ENCODE assay signal across 33 cellular contexts in genomic region chr18:25866331-25866730, GRCh38.
DNase-seq lines count a peak whose midpoint lies in the region; TF ChIP-seq lines count a peak whose summit lies in the region.
"Had no signal": no experiment of that assay in that cellular context is flagged by ENCODE, and none has a peak within 500 bp of the region (broad histone marks: within the 10 kb centered on the region; RNA-seq: fewer than 3 reads in every experiment).

No MANE protein-coding gene starts in this region.

- peak; percentile 22 for DNase-seq in NCI-H82 (lab: John Stamatoyannopoulos, UW)
- DNase-seq in NCI-H82 treated with DMSO at 0.1 percent for 48 hours (lab: John Stamatoyannopoulos, UW; ENCODE audit: unreplicated experiment), result no peak
- DNase-seq in SJCRH30, result peak; percentile 12 to 49
- no peak for DNase-seq in mesenchymal stem cell
- peak; percentile 67 to 94 for DNase-seq in trophoblast cell
- DNase-seq in NCI-H774 (lab: John Stamatoyannopoulos, UW), result no peak
- no peak for DNase-seq in Kasumi-1 (lab: John Stamatoyannopoulos, UW)
- DNase-seq in coronary artery (ENCODE audit: low spot score), result no peak
- DNase-seq: 8988T; ACHN; AML-193; BE2C; C1 segment of cervical spinal cord; Caco-2; Calu3; CD4-positive, alpha-beta memory T cell; CD4-positive, alpha-beta T cell; CD4-positive, CD25-positive, alpha-beta regulatory T cell; CD8-positive, alpha-beta memory T cell; CD8-positive, alpha-beta T cell; COR-L47; DMS 273 treated with DMSO at 0.1 percent for 48 hours; DMS153; DMS53; DMS79; DMS79 treated with DMSO at 0.1 percent for 48 hours; DND-41; EL had no signal

- H3K27me3 ChIP-seq in SJCRH30 (no peaks in the 10 kb centered on the region), mesenchymal stem cell (ENCODE audit: control insufficient read depth in 1 of 2, insufficient read depth in 1 of 2, low read length in 2 of 2) (peaks cover 0 to 12% of the 10 kb centered on the region in 2 experiments), trophoblast cell (ENCODE audit: insufficient read depth, low read length) (no peaks in the 10 kb centered on the region)
- H3K27me3 ChIP-seq: BE2C; BLaER1; BLaER1 treated with 17β-estradiol and CSF1 and Interleukin-3, amounts not matched to agents 10 nM and 100 nM had no signal

- no peaks in the 10 kb centered on the region for H3K79me2 ChIP-seq in trophoblast cell (ENCODE audit: control insufficient read depth, insufficient read depth, low read length, poor library complexity)

- H3K4me1 ChIP-seq in SJCRH30 (peaks cover 16% of the 10 kb centered on the region), mesenchymal stem cell (ENCODE audit: control insufficient read depth, insufficient read depth, low read depth, low read length) (no peaks in the 10 kb centered on the region), trophoblast cell (ENCODE audit: control insufficient read depth in 1 of 2, insufficient read depth in 2 of 2, low read length in 2 of 2) (peaks cover 0 to 2% of the 10 kb centered on the region in 2 experiments)
- H3K4me1 ChIP-seq: A549; BE2C; BLaER1; BLaER1 treated with 17β-estradiol and CSF1 and Interleukin-3, amounts not matched to agents 10 nM and 100 nM; Caco-2 had no signal

- no peak overlapping the region for H2AFZ ChIP-seq in mesenchymal stem cell (ENCODE audit: low read depth, low read length)
- no peak overlapping the region for H2AFZ ChIP-seq in trophoblast cell (ENCODE audit: insufficient read depth, low read length, poor library complexity)

- H3K27ac ChIP-seq in SJCRH30 (peak overlapping the region; percentile 50), mesenchymal stem cell (ENCODE audit: low read length, poor library complexity, severe bottlenecking) (no peak overlapping the region), trophoblast cell (ENCODE audit: low read depth, low read length) (no peak overlapping the region), coronary artery (no peak overlapping the region)
- H3K27ac ChIP-seq: 22Rv1; A549; BLaER1; BLaER1 treated with 17β-estradiol and CSF1 and Interleukin-3, amounts not matched to agents 10 nM and 100 nM; C4-2B had no signal

- WGBS in mesenchymal stem cell, result 97% methylated on average over 3 of the region's 3 CpGs
- WGBS in trophoblast cell (ENCODE audit: extremely low coverage, insufficient coverage, insufficient read length), result no CpG with 5 or more reads among the region's 3 CpGs

- H4K8ac ChIP-seq in mesenchymal stem cell (ENCODE audit: low read length), result no peak overlapping the region
- no peak overlapping the region for H4K8ac ChIP-seq in trophoblast cell (ENCODE audit: low read depth, low read length)

- H3K9me3 ChIP-seq in SJCRH30 (replicated peaks), result no peaks in the 10 kb centered on the region
- peaks cover 4% of the 10 kb centered on the region for H3K9me3 ChIP-seq in mesenchymal stem cell (ENCODE audit: control insufficient read depth, low read length)
- H3K9me3 ChIP-seq in trophoblast cell (ENCODE audit: insufficient read depth, low read depth, low read length), result peaks cover 2% of the 10 kb centered on the region
- H3K9me3 ChIP-seq: A549; BE2C; BLaER1; BLaER1 treated with 17β-estradiol and CSF1 and Interleukin-3, amounts not matched to agents 10 nM and 100 nM; Caco-2 had no signal

- H4K91ac ChIP-seq in mesenchymal stem cell (ENCODE audit: low read length) (no peak overlapping the region), trophoblast cell (ENCODE audit: low read depth, low read length) (no peak overlapping the region)

- H2BK120ac ChIP-seq in mesenchymal stem cell (ENCODE audit: low read depth, low read length) (no peak overlapping the region), trophoblast cell (ENCODE audit: insufficient read depth, low read length, poor library complexity) (no peak overlapping the region)

- H3K14ac ChIP-seq in mesenchymal stem cell (ENCODE audit: low read length in 2 of 2), result no peak overlapping the region
- H3K14ac ChIP-seq in trophoblast cell (ENCODE audit: low read length), result no peak overlapping the region

- H2BK12ac ChIP-seq in mesenchymal stem cell (ENCODE audit: low read length in 2 of 2), result no peak overlapping the region
- H2BK12ac ChIP-seq in trophoblast cell (ENCODE audit: low read length), result no peak overlapping the region

- H3K23ac ChIP-seq in mesenchymal stem cell (ENCODE audit: low read length in 2 of 2), result no peak overlapping the region
- no peak overlapping the region for H3K23ac ChIP-seq in trophoblast cell (ENCODE audit: low read length)

- H3K36me3 ChIP-seq in SJCRH30 (no peaks in the 10 kb centered on the region), mesenchymal stem cell (ENCODE audit: control insufficient read depth in 1 of 2, insufficient read depth in 2 of 2, low read depth in 1 of 2, low read length in 2 of 2) (no peaks in the 10 kb centered on the region), trophoblast cell (ENCODE audit: control insufficient read depth in 1 of 2, insufficient read depth in 2 of 2, low read length in 2 of 2) (no peaks in the 10 kb centered on the region)
- H3K36me3 ChIP-seq: BE2C; BLaER1; BLaER1 treated with 17β-estradiol and CSF1 and Interleukin-3, amounts not matched to agents 10 nM and 100 nM had no signal

- H3K79me1 ChIP-seq in mesenchymal stem cell (replicated peaks; ENCODE audit: low read length, poor library complexity, severe bottlenecking) (no peaks in the 10 kb centered on the region), trophoblast cell (ENCODE audit: low read length) (no peaks in the 10 kb centered on the region)

- H3K4ac ChIP-seq in mesenchymal stem cell (ENCODE audit: low read depth in 1 of 2, low read length in 2 of 2) (no peak overlapping the region), trophoblast cell (ENCODE audit: low read depth, low read length) (no peak overlapping the region)

- no peak overlapping the region for H3K9ac ChIP-seq in mesenchymal stem cell (ENCODE audit: low read length)
- no peak overlapping the region for H3K9ac ChIP-seq in trophoblast cell (ENCODE audit: low read length)
- H3K9ac ChIP-seq: BLaER1; BLaER1 treated with 17β-estradiol and CSF1 and Interleukin-3, amounts not matched to agents 10 nM and 100 nM had no signal

- H2AK5ac ChIP-seq in mesenchymal stem cell (ENCODE audit: low read length, severe bottlenecking) (peak overlapping the region; percentile 85), trophoblast cell (ENCODE audit: low read length) (no peak overlapping the region)

- no peak overlapping the region for H4K12ac ChIP-seq in trophoblast cell (ENCODE audit: low read depth, low read length)

- H3K4me3 ChIP-seq in SJCRH30 (no peak overlapping the region), mesenchymal stem cell (ENCODE audit: insufficient read depth in 1 of 2, low read depth in 1 of 2, low read length in 2 of 2) (no peak overlapping the region), trophoblast cell (ENCODE audit: low read depth, low read length) (no peak overlapping the region), coronary artery (no peak overlapping the region)
- H3K4me3 ChIP-seq: A549; BLaER1; BLaER1 treated with 17β-estradiol and CSF1 and Interleukin-3, amounts not matched to agents 10 nM and 100 nM had no signal

- no peak overlapping the region for H2BK5ac ChIP-seq in mesenchymal stem cell (ENCODE audit: low read depth, low read length, poor library complexity, severe bottlenecking)
- H2BK5ac ChIP-seq in trophoblast cell (ENCODE audit: low read depth, low read length, poor library complexity), result no peak overlapping the region

- no peak for TF ChIP-seq CTCF in coronary artery (IDR thresholded peaks at IDR 0.05)

- H2BK15ac ChIP-seq in mesenchymal stem cell (ENCODE audit: low read depth, poor library complexity, severe bottlenecking), result no peak overlapping the region

- no peak overlapping the region for H3K4me2 ChIP-seq in mesenchymal stem cell (ENCODE audit: low read length, poor library complexity, severe bottlenecking)
- H3K4me2 ChIP-seq in trophoblast cell (ENCODE audit: low read length), result no peak overlapping the region
- H3K4me2 ChIP-seq: A549; BLaER1; BLaER1 treated with 17β-estradiol and CSF1 and Interleukin-3, amounts not matched to agents 10 nM and 100 nM had no signal

- no peak overlapping the region for H3K18ac ChIP-seq in mesenchymal stem cell (ENCODE audit: low read depth in 1 of 2, low read length in 2 of 2)
- no peak overlapping the region for H3K18ac ChIP-seq in trophoblast cell (ENCODE audit: low read length)

Comparison
In these comparisons a context has a peak if more than half of its experiments do, and no peak if none do; other contexts are left out.
1. DNase-seq: peak in NCI-H82 (single experiment), SJCRH30 (2 of 2) and trophoblast cell (2 of 2); none in NCI-H82 treated with DMSO at 0.1 percent for 48 hours (single experiment), mesenchymal stem cell (single experiment), NCI-H774 (single experiment), Kasumi-1 (0 of 2) and coronary artery (single experiment).